Comparison of ENCODE assay signal across 8 cellular contexts in genomic region chr12:4648499-4649357, GRCh38. TPM values are rescaled to one million over a fixed set of nuclear protein-coding genes. Genes with fewer than 3 reads are reported as not detected.
DNase-seq lines count a peak whose midpoint lies in the region; ATAC-seq and TF ChIP-seq lines count a peak whose summit lies in the region.

Gene AKAP3 (minus strand): TSS chr12:4649051. CDS start chr12:4638196, 10,855 bp downstream.
Gene NDUFA9 (plus strand): TSS chr12:4649114. CDS start chr12:4649127, 13 bp downstream.

- no peak within 1 kb of the TSS for H3K23ac ChIP-seq in trophoblast cell (ENCODE audit: low read length)

- H4K8ac ChIP-seq in trophoblast cell (ENCODE audit: low read depth, low read length): peak within 1 kb of the TSS; percentile 98

- peak within 1 kb of the TSS; percentile 92 for H2AFZ ChIP-seq in trophoblast cell (ENCODE audit: insufficient read depth, low read length, poor library complexity)

- H2BK5ac ChIP-seq in trophoblast cell (ENCODE audit: low read depth, low read length, poor library complexity): peak within 1 kb of the TSS; percentile 50

- TF ChIP-seq EP300 in transverse colon (IDR thresholded peaks at IDR 0.05; ENCODE audit: low read depth): no peak

- peak within 1 kb of the TSS; percentile 86 for H3K4ac ChIP-seq in trophoblast cell (ENCODE audit: low read depth, low read length)

- H3K18ac ChIP-seq in trophoblast cell (ENCODE audit: low read length): peak within 1 kb of the TSS; percentile 90

- peak within 1 kb of the TSS; percentile 80 for H3K4me2 ChIP-seq in trophoblast cell (ENCODE audit: low read length)

- 0 to 1% (median 0%) methylated on average over 39 of the region's 39 CpGs for WGBS in heart left ventricle, 4 donors
- no CpG with 5 or more reads among the region's 39 CpGs for WGBS in trophoblast cell (ENCODE audit: extremely low coverage, insufficient coverage, insufficient read length)
- 0% methylated on average over 7 to 39 of the region's 39 CpGs for WGBS in transverse colon (ENCODE audit: low coverage in 1 of 2), 2 donors

- TF ChIP-seq CTCF in GM06990 (IDR thresholded peaks at IDR 0.05; ENCODE audit: insufficient read depth, low read length, poor library complexity, severe bottlenecking) (no peak), heart left ventricle (IDR thresholded peaks at IDR 0.05) (no peak), transverse colon (IDR thresholded peaks at IDR 0.05) (no peak)

- H3K27me3 ChIP-seq in GM06990 (replicated peaks; ENCODE audit: control insufficient read depth, insufficient read depth, low read length) (no peaks in the 10 kb centered on the region), adipocyte (replicated peaks; ENCODE audit: control insufficient read depth, insufficient read depth, low read length) (no peaks in the 10 kb centered on the region), heart left ventricle (no peaks in the 10 kb centered on the region), trophoblast cell (ENCODE audit: insufficient read depth, low read length) (no peaks in the 10 kb centered on the region), transverse colon (no peaks in the 10 kb centered on the region)

- H3K79me1 ChIP-seq in trophoblast cell (ENCODE audit: low read length): peaks cover 8% of the 10 kb centered on the region

- H3K14ac ChIP-seq in trophoblast cell (ENCODE audit: low read length): peak within 1 kb of the TSS; percentile 93

- intact Hi-C loops in heart left ventricle (cut with DNase I): loop anchor here in 1 of 10 donors (2.0 to 5.0 kb wide), 2 partner anchors 41 to 110 kb away; partner anchors contain the start of gene RAD51AP1
- intact Hi-C loops in transverse colon (cut with DNase I; ENCODE audit: low total_unique reads): no loop called here

- peak; percentile 81 for ATAC-seq in HG02571 (IDR thresholded peaks at IDR 0.05; ENCODE audit: unreplicated experiment)
- ATAC-seq in heart left ventricle: peak; percentile 95 to 99 (median 98)

- peak within 1 kb of the TSS; percentile 53 for H2AK5ac ChIP-seq in trophoblast cell (ENCODE audit: low read length)

- peaks cover 6% of the 10 kb centered on the region for H3K79me2 ChIP-seq in trophoblast cell (ENCODE audit: control insufficient read depth, insufficient read depth, low read length, poor library complexity)

- no peak within 1 kb of the TSS for H2BK12ac ChIP-seq in trophoblast cell (ENCODE audit: low read length)

- H3K9me3 ChIP-seq in adipocyte (ENCODE audit: control insufficient read depth, low read length): no peaks in the 10 kb centered on the region
- H3K9me3 ChIP-seq in heart left ventricle: no peaks in the 10 kb centered on the region
- H3K9me3 ChIP-seq in trophoblast cell (ENCODE audit: insufficient read depth, low read depth, low read length): no peaks in the 10 kb centered on the region
- H3K9me3 ChIP-seq in transverse colon: no peaks in the 10 kb centered on the region

- peak in 1 of 2 donors; percentile 42 for TF ChIP-seq POLR2A in heart left ventricle (IDR thresholded peaks at IDR 0.05)
- peak; percentile 68 for TF ChIP-seq POLR2A in transverse colon (IDR thresholded peaks at IDR 0.05)

- H3K27ac ChIP-seq in heart left ventricle: peak within 1 kb of the TSS; percentile 81 to 90 (median 86)
- H3K27ac ChIP-seq in trophoblast cell (ENCODE audit: low read depth, low read length): peak within 1 kb of the TSS; percentile 64
- H3K27ac ChIP-seq in transverse colon: peak within 1 kb of the TSS; percentile 87 to 96 (median 91)

- in situ Hi-C loops in transverse colon (cut with MboI; ENCODE audit: low pct_ligation_motif_present in 1 of 4, low pct_unique_long_range_greater_than_20kb in 1 of 4, low sequenced_read_pairs in 3 of 4): no loop called here

- H3K36me3 ChIP-seq in GM06990 (ENCODE audit: control insufficient read depth, insufficient read depth, low read length) (no peaks in the 10 kb centered on the region), adipocyte (ENCODE audit: control insufficient read depth, insufficient read depth, low read length, severe bottlenecking) (no peaks in the 10 kb centered on the region), heart left ventricle (peaks cover 0 to 3% (median 0%) of the 10 kb centered on the region in 9 donors), trophoblast cell (ENCODE audit: control insufficient read depth in 1 of 2, insufficient read depth in 2 of 2, low read length in 2 of 2) (no peaks in the 10 kb centered on the region), transverse colon (no peaks in the 10 kb centered on the region)

- DNase-seq in GM06990 (ENCODE audit: extremely low read depth, insufficient read length): peak; percentile 79
- DNase-seq in NCI-H1105 (lab: John Stamatoyannopoulos, UW): peak; percentile 66
- DNase-seq in SW 1271 (lab: John Stamatoyannopoulos, UW): peak; percentile 73 to 87
- DNase-seq in adipocyte (ENCODE audit: low read depth): peak; percentile 88
- DNase-seq in heart left ventricle: peak; percentile 83 to 88 (median 86)
- peak; percentile 75 to 86 for DNase-seq in trophoblast cell
- DNase-seq in transverse colon: peak; percentile 86

- H3K9ac ChIP-seq in adipocyte (ENCODE audit: low read length) (peak within 1 kb of the TSS; percentile 95), trophoblast cell (ENCODE audit: low read length) (peak within 1 kb of the TSS; percentile 97)

- H2BK120ac ChIP-seq in trophoblast cell (ENCODE audit: insufficient read depth, low read length, poor library complexity): peak within 1 kb of the TSS; percentile 81

- peak within 1 kb of the TSS; percentile 95 for H4K91ac ChIP-seq in trophoblast cell (ENCODE audit: low read depth, low read length)

- H4K12ac ChIP-seq in trophoblast cell (ENCODE audit: low read depth, low read length): peak within 1 kb of the TSS; percentile 87

- H3K4me3 ChIP-seq in GM06990 (replicated peaks; ENCODE audit: low read depth, low read length): peak within 1 kb of the TSS; percentile 85
- peak within 1 kb of the TSS; percentile 96 for H3K4me3 ChIP-seq in adipocyte (ENCODE audit: low read length)
- peak within 1 kb of the TSS; percentile 47 to 96 (median 76) for H3K4me3 ChIP-seq in heart left ventricle
- H3K4me3 ChIP-seq in trophoblast cell (ENCODE audit: low read depth, low read length): peak within 1 kb of the TSS; percentile 93
- peak within 1 kb of the TSS; percentile 61 to 83 (median 67) for H3K4me3 ChIP-seq in transverse colon

- peaks cover 20% of the 10 kb centered on the region for H3K4me1 ChIP-seq in adipocyte (ENCODE audit: control insufficient read depth, insufficient read depth, low read length)
- peaks cover 8 to 46% (median 36%) of the 10 kb centered on the region in 12 donors for H3K4me1 ChIP-seq in heart left ventricle
- no peaks in the 10 kb centered on the region for H3K4me1 ChIP-seq in trophoblast cell (ENCODE audit: control insufficient read depth in 1 of 2, insufficient read depth in 2 of 2, low read length in 2 of 2)
- peaks cover 10 to 49% (median 23%) of the 10 kb centered on the region in 4 donors for H3K4me1 ChIP-seq in transverse colon

RNA-seq across cellular contexts. Expression of gene AKAP3, which starts in this region (rescaled TPM):
- 1 to 10 TPM; 2.3 to 4.0 (median 3.2) TPM for total RNA-seq in heart left ventricle
- polyA plus RNA-seq in heart left ventricle: 1 to 10 TPM; 1.9 to 2.1 TPM
- polyA plus RNA-seq in trophoblast cell (2013): 0.51 and 0.60 TPM in 2 replicates
- total RNA-seq in transverse colon: 1 to 10 TPM in 2 of 4 donors, not detected in 2; 1.6 to 1.8 TPM

RNA-seq across cellular contexts. Expression of gene NDUFA9, which starts in this region (rescaled TPM):
- 100 to 1,000 TPM in 8 of 9 donors, 10 to 100 TPM in 1; 59.2 to 333 (median 270) TPM for total RNA-seq in heart left ventricle
- 100 to 1,000 TPM; 155 to 200 TPM for polyA plus RNA-seq in heart left ventricle
- 56.0 and 56.2 TPM in 2 replicates for polyA plus RNA-seq in trophoblast cell (2013)
- 10 to 100 TPM; 43.8 to 99.9 (median 61.2) TPM for total RNA-seq in transverse colon

Comparison
In these comparisons a context has a peak if more than half of its experiments do, and no peak if none do; other contexts are left out.
1. Peak in every context shown above with its lines: DNase-seq, ATAC-seq, H3K4me3 ChIP-seq and H3K27ac ChIP-seq.